In the genomic region with DNA sequence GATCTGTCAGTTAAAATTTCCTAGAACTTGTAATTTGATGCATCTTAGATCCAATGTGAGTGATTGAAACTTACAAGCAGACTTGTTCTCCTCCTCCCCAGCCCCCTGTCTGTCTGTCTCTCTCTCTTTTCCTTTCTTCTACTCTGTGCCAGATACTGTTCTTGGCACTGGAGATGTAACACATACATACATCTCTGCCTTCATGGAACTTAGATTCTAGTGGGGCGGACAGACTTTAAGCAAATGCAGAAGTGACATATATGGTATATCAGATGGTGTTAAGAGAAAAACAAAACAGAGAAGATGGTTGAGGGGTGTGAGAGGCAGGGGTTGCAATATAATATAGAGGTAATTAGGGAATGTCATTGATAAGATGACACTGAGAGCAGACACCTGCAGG, we compare ENCODE assay signal across 7 cellular contexts. TPM values are rescaled to one million over a fixed set of nuclear protein-coding genes. Genes with fewer than 3 reads are reported as not detected.
DNase-seq lines count a peak whose midpoint lies in the region; ATAC-seq and TF ChIP-seq lines count a peak whose summit lies in the region.

No MANE protein-coding gene starts in this region.

- peaks cover under 1% of the 10 kb centered on the region for H3K27me3 ChIP-seq in WERI-Rb-1 (ENCODE audit: insufficient read depth, low read depth, severe bottlenecking)

- peaks cover 90% of the 10 kb centered on the region for H3K4me1 Mint-ChIP-seq in activated T-helper 1 cell treated with anti-CD3 and anti-CD28 coated beads, Interleukin-12 subunit alpha, Interleukin-12 subunit beta, Interleukin-2, Interleukin-4 antibody, amounts not matched to agents 30 ng/mL and 10 ng/mL and 1 ng/mL, durations not matched to agents 14 hours and 24 hours and 36 hours (ENCODE audit: low read depth)
- H3K4me1 Mint-ChIP-seq in natural killer cell treated with Interleukin-12 subunit alpha and Interleukin-12 subunit beta and Interleukin-15 and Interleukin-18, amount 100 ng/mL, for 72 hours (ENCODE audit: low read depth in 2 of 2): peaks cover 64 to 81% of the 10 kb centered on the region in 2 donors
- peaks cover 34% of the 10 kb centered on the region for H3K4me1 Mint-ChIP-seq in WTC11

- H3K4me3 Mint-ChIP-seq in activated T-helper 1 cell treated with anti-CD3 and anti-CD28 coated beads, Interleukin-12 subunit alpha, Interleukin-12 subunit beta, Interleukin-2, Interleukin-4 antibody, amounts not matched to agents 30 ng/mL and 10 ng/mL and 1 ng/mL, durations not matched to agents 14 hours and 24 hours and 36 hours: peak overlapping the region; percentile 83
- peak overlapping the region; percentile 99 for H3K4me3 Mint-ChIP-seq in natural killer cell treated with Interleukin-12 subunit alpha and Interleukin-12 subunit beta and Interleukin-15 and Interleukin-18, amount 100 ng/mL, for 72 hours
- H3K4me3 Mint-ChIP-seq in WTC11: no peak overlapping the region

- peaks cover 22% of the 10 kb centered on the region for H3K36me3 Mint-ChIP-seq in activated T-helper 1 cell treated with anti-CD3 and anti-CD28 coated beads, Interleukin-12 subunit alpha, Interleukin-12 subunit beta, Interleukin-2, Interleukin-4 antibody, amounts not matched to agents 30 ng/mL and 10 ng/mL and 1 ng/mL, durations not matched to agents 14 hours and 24 hours and 36 hours (ENCODE audit: low read depth)
- H3K36me3 Mint-ChIP-seq in natural killer cell treated with Interleukin-12 subunit alpha and Interleukin-12 subunit beta and Interleukin-15 and Interleukin-18, amount 100 ng/mL, for 72 hours: peaks cover 21% of the 10 kb centered on the region
- H3K36me3 Mint-ChIP-seq in WTC11: no peaks in the 10 kb centered on the region

- intact Hi-C loops in activated T-helper 1 cell treated with anti-CD3 and anti-CD28 coated beads, Interleukin-12 subunit alpha, Interleukin-12 subunit beta, Interleukin-2, Interleukin-4 antibody, amounts not matched to agents 30 ng/mL and 10 ng/mL and 1 ng/mL, durations not matched to agents 14 hours and 24 hours and 36 hours (cut with micrococcal nuclease): loop anchor here (1.0 to 10.0 kb wide), 3 partner anchors 15 to 539 kb away; no protein-coding TSS in a partner anchor

- no peaks in the 10 kb centered on the region for H3K27me3 Mint-ChIP-seq in activated T-helper 1 cell treated with anti-CD3 and anti-CD28 coated beads, Interleukin-12 subunit alpha, Interleukin-12 subunit beta, Interleukin-2, Interleukin-4 antibody, amounts not matched to agents 30 ng/mL and 10 ng/mL and 1 ng/mL, durations not matched to agents 14 hours and 24 hours and 36 hours (ENCODE audit: insufficient read depth)
- no peaks in the 10 kb centered on the region for H3K27me3 Mint-ChIP-seq in natural killer cell treated with Interleukin-12 subunit alpha and Interleukin-12 subunit beta and Interleukin-15 and Interleukin-18, amount 100 ng/mL, for 72 hours
- peaks cover 18% of the 10 kb centered on the region for H3K27me3 Mint-ChIP-seq in WTC11 (ENCODE audit: low read depth)

- ATAC-seq in GM21528 (IDR thresholded peaks at IDR 0.05; ENCODE audit: low FRiP score, unreplicated experiment) (peak; percentile 2), WTC11 (no peak)
- peak; percentile 1 to 18 for ATAC-seq in natural killer cell treated with Interleukin-12 subunit alpha and Interleukin-12 subunit beta and Interleukin-15 and Interleukin-18, amount 100 ng/mL, for 72 hours

- no peaks in the 10 kb centered on the region for H3K9me3 ChIP-seq in WERI-Rb-1 (ENCODE audit: severe bottlenecking)

- no peak overlapping the region for H3K4me3 ChIP-seq in WERI-Rb-1 (ENCODE audit: low read depth, low read length)

- H3K27ac Mint-ChIP-seq in activated T-helper 1 cell treated with anti-CD3 and anti-CD28 coated beads, Interleukin-12 subunit alpha, Interleukin-12 subunit beta, Interleukin-2, Interleukin-4 antibody, amounts not matched to agents 30 ng/mL and 10 ng/mL and 1 ng/mL, durations not matched to agents 14 hours and 24 hours and 36 hours: peak overlapping the region; percentile 96
- peak overlapping the region; percentile 86 to 90 for H3K27ac Mint-ChIP-seq in natural killer cell treated with Interleukin-12 subunit alpha and Interleukin-12 subunit beta and Interleukin-15 and Interleukin-18, amount 100 ng/mL, for 72 hours
- H3K27ac Mint-ChIP-seq in WTC11: no peak overlapping the region; the same call in 1 of the 2 replicates

- no peaks in the 10 kb centered on the region for H3K36me3 ChIP-seq in WERI-Rb-1

- no peak for TF ChIP-seq CTCF in WTC11 (IDR thresholded peaks at IDR 0.05)
- TF ChIP-seq CTCF in WERI-Rb-1 (IDR thresholded peaks at IDR 0.05; ENCODE audit: low read depth, low read length): no peak

- CTCF ChIA-PET in WTC11 (lab: Charles Lee): no interaction called here

- peaks cover 4% of the 10 kb centered on the region for H3K9me3 Mint-ChIP-seq in activated T-helper 1 cell treated with anti-CD3 and anti-CD28 coated beads, Interleukin-12 subunit alpha, Interleukin-12 subunit beta, Interleukin-2, Interleukin-4 antibody, amounts not matched to agents 30 ng/mL and 10 ng/mL and 1 ng/mL, durations not matched to agents 14 hours and 24 hours and 36 hours
- H3K9me3 Mint-ChIP-seq in natural killer cell treated with Interleukin-12 subunit alpha and Interleukin-12 subunit beta and Interleukin-15 and Interleukin-18, amount 100 ng/mL, for 72 hours: peaks cover 3% of the 10 kb centered on the region
- no peaks in the 10 kb centered on the region for H3K9me3 Mint-ChIP-seq in WTC11

- DNase-seq in GF-D8 (lab: John Stamatoyannopoulos, UW): peak; percentile 31
- no peak for DNase-seq in activated T-helper 1 cell treated with anti-CD3 and anti-CD28 coated beads, Interleukin-12 subunit alpha, Interleukin-12 subunit beta, Interleukin-2, Interleukin-4 antibody, amounts not matched to agents 30 ng/mL and 10 ng/mL and 1 ng/mL, durations not matched to agents 14 hours and 24 hours and 36 hours (ENCODE audit: low spot score)
- no peak for DNase-seq in natural killer cell treated with Interleukin-12 subunit alpha and Interleukin-12 subunit beta and Interleukin-15 and Interleukin-18, amount 100 ng/mL, for 72 hours (ENCODE audit: low spot score)
- no peak for DNase-seq in NCI-H1417 treated with DMSO at 0.1 percent for 48 hours (lab: John Stamatoyannopoulos, UW)
- DNase-seq in WTC11 (ENCODE audit: low spot score): no peak
- no peak for DNase-seq in WERI-Rb-1

- POLR2A ChIA-PET in WTC11 (lab: Charles Lee): no interaction called here

- no peak overlapping the region for H3K27ac ChIP-seq in WERI-Rb-1

TF ChIP-seq in WTC11, 78 proteins besides CTCF, POLR2A, EP300 and RAD21 (continues in another document):
- TF ChIP-seq TP53 (CRISPR knock-in tag; IDR thresholded peaks at IDR 0.05): no peak
- TF ChIP-seq NR3C1 (CRISPR knock-in tag; conservative IDR thresholded peaks at IDR 0.05; ENCODE audit: low read depth): no peak
- TF ChIP-seq, protein P1, sequence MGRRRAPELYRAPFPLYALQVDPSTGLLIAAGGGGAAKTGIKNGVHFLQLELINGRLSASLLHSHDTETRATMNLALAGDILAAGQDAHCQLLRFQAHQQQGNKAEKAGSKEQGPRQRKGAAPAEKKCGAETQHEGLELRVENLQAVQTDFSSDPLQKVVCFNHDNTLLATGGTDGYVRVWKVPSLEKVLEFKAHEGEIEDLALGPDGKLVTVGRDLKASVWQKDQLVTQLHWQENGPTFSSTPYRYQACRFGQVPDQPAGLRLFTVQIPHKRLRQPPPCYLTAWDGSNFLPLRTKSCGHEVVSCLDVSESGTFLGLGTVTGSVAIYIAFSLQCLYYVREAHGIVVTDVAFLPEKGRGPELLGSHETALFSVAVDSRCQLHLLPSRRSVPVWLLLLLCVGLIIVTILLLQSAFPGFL (CRISPR knock-in tag; IDR thresholded peaks at IDR 0.05; ENCODE audit: borderline replicate concordance): no peak
- TF ChIP-seq, protein P2, sequence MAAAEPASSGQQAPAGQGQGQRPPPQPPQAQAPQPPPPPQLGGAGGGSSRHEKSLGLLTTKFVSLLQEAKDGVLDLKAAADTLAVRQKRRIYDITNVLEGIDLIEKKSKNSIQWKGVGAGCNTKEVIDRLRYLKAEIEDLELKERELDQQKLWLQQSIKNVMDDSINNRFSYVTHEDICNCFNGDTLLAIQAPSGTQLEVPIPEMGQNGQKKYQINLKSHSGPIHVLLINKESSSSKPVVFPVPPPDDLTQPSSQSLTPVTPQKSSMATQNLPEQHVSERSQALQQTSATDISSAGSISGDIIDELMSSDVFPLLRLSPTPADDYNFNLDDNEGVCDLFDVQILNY (CRISPR knock-in tag; IDR thresholded peaks at IDR 0.05): no peak
- TF ChIP-seq, protein P3, sequence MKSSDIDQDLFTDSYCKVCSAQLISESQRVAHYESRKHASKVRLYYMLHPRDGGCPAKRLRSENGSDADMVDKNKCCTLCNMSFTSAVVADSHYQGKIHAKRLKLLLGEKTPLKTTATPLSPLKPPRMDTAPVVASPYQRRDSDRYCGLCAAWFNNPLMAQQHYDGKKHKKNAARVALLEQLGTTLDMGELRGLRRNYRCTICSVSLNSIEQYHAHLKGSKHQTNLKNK (CRISPR knock-in tag; IDR thresholded peaks at IDR 0.05): no peak
- no peak for TF ChIP-seq TEAD4 (CRISPR knock-in tag; IDR thresholded peaks at IDR 0.05)
- TF ChIP-seq, protein P4, sequence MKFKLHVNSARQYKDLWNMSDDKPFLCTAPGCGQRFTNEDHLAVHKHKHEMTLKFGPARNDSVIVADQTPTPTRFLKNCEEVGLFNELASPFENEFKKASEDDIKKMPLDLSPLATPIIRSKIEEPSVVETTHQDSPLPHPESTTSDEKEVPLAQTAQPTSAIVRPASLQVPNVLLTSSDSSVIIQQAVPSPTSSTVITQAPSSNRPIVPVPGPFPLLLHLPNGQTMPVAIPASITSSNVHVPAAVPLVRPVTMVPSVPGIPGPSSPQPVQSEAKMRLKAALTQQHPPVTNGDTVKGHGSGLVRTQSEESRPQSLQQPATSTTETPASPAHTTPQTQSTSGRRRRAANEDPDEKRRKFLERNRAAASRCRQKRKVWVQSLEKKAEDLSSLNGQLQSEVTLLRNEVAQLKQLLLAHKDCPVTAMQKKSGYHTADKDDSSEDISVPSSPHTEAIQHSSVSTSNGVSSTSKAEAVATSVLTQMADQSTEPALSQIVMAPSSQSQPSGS (CRISPR knock-in tag; IDR thresholded peaks at IDR 0.05; ENCODE audit: borderline replicate concordance, low read depth): no peak

RNA-seq across cellular contexts. Expression of gene CHST11, which starts 6.6 kb away (rescaled TPM):
- total RNA-seq in activated T-helper 1 cell treated with anti-CD3 and anti-CD28 coated beads, Interleukin-12 subunit alpha, Interleukin-12 subunit beta, Interleukin-2, Interleukin-4 antibody, amounts not matched to agents 30 ng/mL and 10 ng/mL and 1 ng/mL, durations not matched to agents 14 hours and 24 hours and 36 hours: 69.8 and 70.7 TPM in 2 replicates
- 100 to 1,000 TPM; 195 to 374 TPM for total RNA-seq in natural killer cell treated with Interleukin-12 subunit alpha and Interleukin-12 subunit beta and Interleukin-15 and Interleukin-18, amount 100 ng/mL, for 72 hours
- 20.4 to 24.2 TPM (median 23.2 TPM) in 3 replicates for total RNA-seq in WTC11 (2021)
